Comparison of ENCODE assay signal across 19 cellular contexts in genomic region chr6:22596011-22596410, GRCh38. TPM values are rescaled to one million over a fixed set of nuclear protein-coding genes. Genes with fewer than 3 reads are reported as not detected.
DNase-seq lines count a peak whose midpoint lies in the region; TF ChIP-seq lines count a peak whose summit lies in the region.
"Had no signal": no experiment of that assay in that cellular context is flagged by ENCODE, and none has a peak within 500 bp of the region (broad histone marks: within the 10 kb centered on the region; RNA-seq: fewer than 3 reads in every experiment).

No MANE protein-coding gene starts in this region.

- TF ChIP-seq CTCF in RWPE1 (conservative IDR thresholded peaks at IDR 0.05; ENCODE audit: low read depth) = no peak
- TF ChIP-seq CTCF in osteoblast (IDR thresholded peaks at IDR 0.05; ENCODE audit: extremely low read depth, low read depth, low read length) = no peak
- no peak for TF ChIP-seq CTCF in OCI-LY7 (conservative IDR thresholded peaks at IDR 0.05; ENCODE audit: low read length)

- H3K79me2 ChIP-seq in osteoblast (ENCODE audit: insufficient read depth, low read length) = no peaks in the 10 kb centered on the region
- no peaks in the 10 kb centered on the region for H3K79me2 ChIP-seq in OCI-LY7 (ENCODE audit: insufficient read depth, low read depth, low read length)

- intact Hi-C loops in OCI-LY7 (cut with micrococcal nuclease; ENCODE audit: unreplicated experiment) = no loop called here

- DNase-seq in ELR (ENCODE audit: low read depth) (peak; percentile 5), RWPE1 (ENCODE audit: low spot score) (peak; percentile 18), epithelial cell of prostate (ENCODE audit: low read depth, low spot score) (peak; percentile 54), osteoblast (ENCODE audit: insufficient read length, low spot score, missing footprints) (peak; percentile 41), kidney glomerular epithelial cell (lab: John Stamatoyannopoulos, UW) (no peak), islet precursor cell (no peak), OCI-LY7 (ENCODE audit: low spot score) (no peak)
- DNase-seq in activated CD4-positive, alpha-beta T cell treated with anti-CD3 and anti-CD28 coated beads, Interleukin-2, amount 50 U/mL, for 4 hours = no peak
- DNase-seq: ACHN, AML-193, DMS79, GF-D8, HFFc6, KG1, NCI-H1048, NCI-H146, NCI-H2081 treated with DMSO at 0.1 percent for 48 hours, NCI-H510A treated with DMSO at 0.1 percent for 48 hours, Right ventricle myocardium superior had no signal

- H2AFZ ChIP-seq in osteoblast (ENCODE audit: low read length) (no peak overlapping the region), OCI-LY7 (ENCODE audit: low read length) (no peak overlapping the region)

- POLR2A ChIA-PET in RWPE1 (lab: Yijun Ruan, JAX; ENCODE audit: low non-redundant PET) (no interaction called here), OCI-LY7 (lab: Charles Lee) (interaction anchor here (0.6 kb wide), 1 partner anchor 93 kb away, joined by 3 read pairs; no protein-coding TSS in a partner anchor)

- H3K27me3 ChIP-seq in osteoblast (ENCODE audit: insufficient read depth, low read length) = no peaks in the 10 kb centered on the region

- no peaks in the 10 kb centered on the region for H3K9me2 ChIP-seq in OCI-LY7 (ENCODE audit: insufficient read depth, low read length)

- no peaks in the 10 kb centered on the region for H3K36me3 ChIP-seq in osteoblast (ENCODE audit: insufficient read depth, low read length)
- H3K36me3 ChIP-seq in OCI-LY7 (ENCODE audit: insufficient read depth, low read length) = no peaks in the 10 kb centered on the region

- no TSS peak for BruUV-seq in OCI-LY7 (replicated peaks; lab: Mats Ljungman, UMichigan)

- CTCF ChIA-PET in RWPE1 (lab: Yijun Ruan, JAX) = no interaction called here
- CTCF ChIA-PET in OCI-LY7 (lab: Charles Lee; ENCODE audit: unreplicated experiment) = no interaction called here

- H4K20me1 ChIP-seq in osteoblast (ENCODE audit: insufficient read depth, low read length) = no peaks in the 10 kb centered on the region
- H4K20me1 ChIP-seq in OCI-LY7 (ENCODE audit: insufficient read depth, low read length) = no peaks in the 10 kb centered on the region

- H3K9me3 ChIP-seq in osteoblast (ENCODE audit: low read depth, low read length) (no peaks in the 10 kb centered on the region), OCI-LY7 (ENCODE audit: low read length) (no peaks in the 10 kb centered on the region)

- H3K4me1 ChIP-seq in osteoblast (ENCODE audit: insufficient read depth, low read length) = peaks cover 8% of the 10 kb centered on the region
- H3K4me1 ChIP-seq in OCI-LY7 (ENCODE audit: insufficient read depth, low read length, poor library complexity, severe bottlenecking) = no peaks in the 10 kb centered on the region

- H3K4me3 ChIP-seq in osteoblast (ENCODE audit: insufficient read depth, low read length) = no peak overlapping the region
- no peak overlapping the region for H3K4me3 ChIP-seq in OCI-LY7 (ENCODE audit: low read depth, low read length, poor library complexity, severe bottlenecking)

- H3K27ac ChIP-seq in RWPE1 (no peak overlapping the region), epithelial cell of prostate (no peak overlapping the region), osteoblast (ENCODE audit: low read depth, low read length) (no peak overlapping the region), OCI-LY7 (ENCODE audit: low read depth, low read length, poor library complexity, severe bottlenecking) (no peak overlapping the region)

- H3K4me2 ChIP-seq in osteoblast (ENCODE audit: insufficient read depth, low read length) (no peak overlapping the region), OCI-LY7 (ENCODE audit: low read length) (no peak overlapping the region)

RNA-seq across cellular contexts. Expression of gene HDGFL1, which starts 26.6 kb away (rescaled TPM):
- total RNA-seq in osteoblast = not detected in 2 replicates
- total RNA-seq in OCI-LY7 (2014; rRNA removed; shearing (Covaris generic)) = not detected in 2 replicates
- total RNA-seq in OCI-LY7 (2022) = not detected in 2 replicates
- total RNA-seq: HFFc6, Right ventricle myocardium superior had no signal

Comparison
In these comparisons a context has a peak if more than half of its experiments do, and no peak if none do; other contexts are left out.
1. DNase-seq: peak in ELR (single experiment), RWPE1 (single experiment), epithelial cell of prostate (single experiment) and osteoblast (single experiment); none in kidney glomerular epithelial cell (single experiment), activated CD4-positive, alpha-beta T cell treated with anti-CD3 and anti-CD28 coated beads, Interleukin-2, amount 50 U/mL, for 4 hours (0 of 2), islet precursor cell (single experiment) and OCI-LY7 (single experiment).